In genomic region chr16:74817851-74818250, GRCh38 we compare ENCODE assay signal across 1 cellular context.
TF ChIP-seq lines count a peak whose summit lies in the region.

No MANE protein-coding gene starts in this region.

TF ChIP-seq in K562, 482 proteins besides CTCF, POLR2A, EP300 and RAD21 (continued from another document):
- TF ChIP-seq ZNF280A (IDR thresholded peaks at IDR 0.05; ENCODE audit: low read depth, partially characterized antibody): no peak
- no peak for TF ChIP-seq PRMT5 (CRISPR knock-in tag; IDR thresholded peaks at IDR 0.05)
- TF ChIP-seq ZNF431 (CRISPR knock-in tag; IDR thresholded peaks at IDR 0.05): no peak
- no peak for TF ChIP-seq SAP30 (IDR thresholded peaks at IDR 0.05; ENCODE audit: borderline replicate concordance, insufficient read depth, low read depth, low read length, poor library complexity, severe bottlenecking)
- no peak for TF ChIP-seq PTBP1 (IDR thresholded peaks at IDR 0.05; ENCODE audit: low read depth, low read length)
- no peak for TF ChIP-seq BACH1 (tag; IDR thresholded peaks at IDR 0.05)
- no peak for TF ChIP-seq TSHZ1 (CRISPR knock-in tag; IDR thresholded peaks at IDR 0.05)
- TF ChIP-seq RREB1 (CRISPR knock-in tag; IDR thresholded peaks at IDR 0.05): no peak
- TF ChIP-seq ZBTB49 (CRISPR knock-in tag; IDR thresholded peaks at IDR 0.05; ENCODE audit: borderline replicate concordance): no peak
- no peak for TF ChIP-seq SNIP1 (IDR thresholded peaks at IDR 0.05; ENCODE audit: low read depth)
- no peak for TF ChIP-seq ZEB2 (IDR thresholded peaks at IDR 0.05)
- TF ChIP-seq ZNF655 (CRISPR knock-in tag; IDR thresholded peaks at IDR 0.05): no peak
- TF ChIP-seq SRF (CRISPR knock-in tag; IDR thresholded peaks at IDR 0.05): no peak
